ENCODE assay signal across 1 cellular context in the genomic region with DNA sequence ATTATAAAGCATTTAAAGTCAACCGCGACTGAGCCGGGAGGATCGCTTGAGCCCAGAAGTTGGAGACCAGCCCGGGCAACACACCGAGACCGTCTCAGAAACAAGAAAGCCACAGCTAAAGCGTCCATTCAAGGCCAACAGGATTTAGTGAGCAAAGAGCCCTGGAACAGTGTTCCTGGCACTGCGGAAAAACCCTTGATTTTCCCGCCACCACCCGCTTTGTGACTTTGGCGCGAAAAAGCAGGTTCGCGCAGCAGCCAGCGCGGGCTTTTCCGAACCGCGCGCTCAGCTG.
A peak's percentile ranks its signal among the peaks of the same experiment; 100 is the strongest.
TF ChIP-seq lines count a peak whose summit lies in the region.

No MANE protein-coding gene starts in this region.

TF ChIP-seq in HepG2, 621 proteins besides CTCF, POLR2A, EP300 and RAD21 (continued from another document and continues in another):
- TF ChIP-seq, protein P1, sequence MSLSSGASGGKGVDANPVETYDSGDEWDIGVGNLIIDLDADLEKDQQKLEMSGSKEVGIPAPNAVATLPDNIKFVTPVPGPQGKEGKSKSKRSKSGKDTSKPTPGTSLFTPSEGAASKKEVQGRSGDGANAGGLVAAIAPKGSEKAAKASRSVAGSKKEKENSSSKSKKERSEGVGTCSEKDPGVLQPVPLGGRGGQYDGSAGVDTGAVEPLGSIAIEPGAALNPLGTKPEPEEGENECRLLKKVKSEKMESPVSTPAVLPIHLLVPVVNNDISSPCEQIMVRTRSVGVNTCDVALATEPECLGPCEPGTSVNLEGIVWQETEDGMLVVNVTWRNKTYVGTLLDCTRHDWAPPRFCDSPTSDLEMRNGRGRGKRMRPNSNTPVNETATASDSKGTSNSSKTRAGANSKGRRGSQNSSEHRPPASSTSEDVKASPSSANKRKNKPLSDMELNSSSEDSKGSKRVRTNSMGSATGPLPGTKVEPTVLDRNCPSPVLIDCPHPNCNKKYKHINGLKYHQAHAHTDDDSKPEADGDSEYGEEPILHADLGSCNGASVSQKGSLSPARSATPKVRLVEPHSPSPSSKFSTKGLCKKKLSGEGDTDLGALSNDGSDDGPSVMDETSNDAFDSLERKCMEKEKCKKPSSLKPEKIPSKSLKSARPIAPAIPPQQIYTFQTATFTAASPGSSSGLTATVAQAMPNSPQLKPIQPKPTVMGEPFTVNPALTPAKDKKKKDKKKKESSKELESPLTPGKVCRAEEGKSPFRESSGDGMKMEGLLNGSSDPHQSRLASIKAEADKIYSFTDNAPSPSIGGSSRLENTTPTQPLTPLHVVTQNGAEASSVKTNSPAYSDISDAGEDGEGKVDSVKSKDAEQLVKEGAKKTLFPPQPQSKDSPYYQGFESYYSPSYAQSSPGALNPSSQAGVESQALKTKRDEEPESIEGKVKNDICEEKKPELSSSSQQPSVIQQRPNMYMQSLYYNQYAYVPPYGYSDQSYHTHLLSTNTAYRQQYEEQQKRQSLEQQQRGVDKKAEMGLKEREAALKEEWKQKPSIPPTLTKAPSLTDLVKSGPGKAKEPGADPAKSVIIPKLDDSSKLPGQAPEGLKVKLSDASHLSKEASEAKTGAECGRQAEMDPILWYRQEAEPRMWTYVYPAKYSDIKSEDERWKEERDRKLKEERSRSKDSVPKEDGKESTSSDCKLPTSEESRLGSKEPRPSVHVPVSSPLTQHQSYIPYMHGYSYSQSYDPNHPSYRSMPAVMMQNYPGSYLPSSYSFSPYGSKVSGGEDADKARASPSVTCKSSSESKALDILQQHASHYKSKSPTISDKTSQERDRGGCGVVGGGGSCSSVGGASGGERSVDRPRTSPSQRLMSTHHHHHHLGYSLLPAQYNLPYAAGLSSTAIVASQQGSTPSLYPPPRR (CRISPR knock-in tag; IDR thresholded peaks at IDR 0.05; ENCODE audit: borderline replicate concordance) = no peak
- TF ChIP-seq RARG (CRISPR knock-in tag; IDR thresholded peaks at IDR 0.05; ENCODE audit: low read depth) (0 out of 2 replicates have a peak, but pooled peaks have one; percentile 68), ZMAT3 (CRISPR knock-in tag; conservative IDR thresholded peaks at IDR 0.05) (no peak), RFX1 (IDR thresholded peaks at IDR 0.05) (no peak), MTF1 (CRISPR knock-in tag; IDR thresholded peaks at IDR 0.05) (no peak; the same call in none of the 2 replicates), MIER3 (CRISPR knock-in tag; IDR thresholded peaks at IDR 0.05; ENCODE audit: borderline replicate concordance) (no peak), MTA1 (CRISPR knock-in tag; IDR thresholded peaks at IDR 0.05; ENCODE audit: borderline replicate concordance) (peak; percentile 84; the same call in 1 of the 2 replicates), BORCS8-MEF2B (CRISPR knock-in tag; IDR thresholded peaks at IDR 0.05) (peak; percentile 99)
- TF ChIP-seq, protein P2, sequence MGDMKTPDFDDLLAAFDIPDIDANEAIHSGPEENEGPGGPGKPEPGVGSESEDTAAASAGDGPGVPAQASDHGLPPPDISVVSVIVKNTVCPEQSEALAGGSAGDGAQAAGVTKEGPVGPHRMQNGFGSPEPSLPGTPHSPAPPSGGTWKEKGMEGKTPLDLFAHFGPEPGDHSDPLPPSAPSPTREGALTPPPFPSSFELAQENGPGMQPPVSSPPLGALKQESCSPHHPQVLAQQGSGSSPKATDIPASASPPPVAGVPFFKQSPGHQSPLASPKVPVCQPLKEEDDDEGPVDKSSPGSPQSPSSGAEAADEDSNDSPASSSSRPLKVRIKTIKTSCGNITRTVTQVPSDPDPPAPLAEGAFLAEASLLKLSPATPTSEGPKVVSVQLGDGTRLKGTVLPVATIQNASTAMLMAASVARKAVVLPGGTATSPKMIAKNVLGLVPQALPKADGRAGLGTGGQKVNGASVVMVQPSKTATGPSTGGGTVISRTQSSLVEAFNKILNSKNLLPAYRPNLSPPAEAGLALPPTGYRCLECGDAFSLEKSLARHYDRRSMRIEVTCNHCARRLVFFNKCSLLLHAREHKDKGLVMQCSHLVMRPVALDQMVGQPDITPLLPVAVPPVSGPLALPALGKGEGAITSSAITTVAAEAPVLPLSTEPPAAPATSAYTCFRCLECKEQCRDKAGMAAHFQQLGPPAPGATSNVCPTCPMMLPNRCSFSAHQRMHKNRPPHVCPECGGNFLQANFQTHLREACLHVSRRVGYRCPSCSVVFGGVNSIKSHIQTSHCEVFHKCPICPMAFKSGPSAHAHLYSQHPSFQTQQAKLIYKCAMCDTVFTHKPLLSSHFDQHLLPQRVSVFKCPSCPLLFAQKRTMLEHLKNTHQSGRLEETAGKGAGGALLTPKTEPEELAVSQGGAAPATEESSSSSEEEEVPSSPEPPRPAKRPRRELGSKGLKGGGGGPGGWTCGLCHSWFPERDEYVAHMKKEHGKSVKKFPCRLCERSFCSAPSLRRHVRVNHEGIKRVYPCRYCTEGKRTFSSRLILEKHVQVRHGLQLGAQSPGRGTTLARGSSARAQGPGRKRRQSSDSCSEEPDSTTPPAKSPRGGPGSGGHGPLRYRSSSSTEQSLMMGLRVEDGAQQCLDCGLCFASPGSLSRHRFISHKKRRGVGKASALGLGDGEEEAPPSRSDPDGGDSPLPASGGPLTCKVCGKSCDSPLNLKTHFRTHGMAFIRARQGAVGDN (CRISPR knock-in tag; IDR thresholded peaks at IDR 0.05) = no peak
- TF ChIP-seq, protein P3, sequence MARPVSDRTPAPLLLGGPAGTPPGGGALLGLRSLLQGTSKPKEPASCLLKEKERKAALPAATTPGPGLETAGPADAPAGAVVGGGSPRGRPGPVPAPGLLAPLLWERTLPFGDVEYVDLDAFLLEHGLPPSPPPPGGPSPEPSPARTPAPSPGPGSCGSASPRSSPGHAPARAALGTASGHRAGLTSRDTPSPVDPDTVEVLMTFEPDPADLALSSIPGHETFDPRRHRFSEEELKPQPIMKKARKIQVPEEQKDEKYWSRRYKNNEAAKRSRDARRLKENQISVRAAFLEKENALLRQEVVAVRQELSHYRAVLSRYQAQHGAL (CRISPR knock-in tag; IDR thresholded peaks at IDR 0.05; ENCODE audit: not compliant biosample characterization) = no peak
- TF ChIP-seq, protein P4, sequence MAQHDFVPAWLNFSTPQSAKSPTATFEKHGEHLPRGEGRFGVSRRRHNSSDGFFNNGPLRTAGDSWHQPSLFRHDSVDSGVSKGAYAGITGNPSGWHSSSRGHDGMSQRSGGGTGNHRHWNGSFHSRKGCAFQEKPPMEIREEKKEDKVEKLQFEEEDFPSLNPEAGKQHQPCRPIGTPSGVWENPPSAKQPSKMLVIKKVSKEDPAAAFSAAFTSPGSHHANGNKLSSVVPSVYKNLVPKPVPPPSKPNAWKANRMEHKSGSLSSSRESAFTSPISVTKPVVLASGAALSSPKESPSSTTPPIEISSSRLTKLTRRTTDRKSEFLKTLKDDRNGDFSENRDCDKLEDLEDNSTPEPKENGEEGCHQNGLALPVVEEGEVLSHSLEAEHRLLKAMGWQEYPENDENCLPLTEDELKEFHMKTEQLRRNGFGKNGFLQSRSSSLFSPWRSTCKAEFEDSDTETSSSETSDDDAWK (CRISPR knock-in tag; IDR thresholded peaks at IDR 0.05) = no peak
- TF ChIP-seq, protein P5, sequence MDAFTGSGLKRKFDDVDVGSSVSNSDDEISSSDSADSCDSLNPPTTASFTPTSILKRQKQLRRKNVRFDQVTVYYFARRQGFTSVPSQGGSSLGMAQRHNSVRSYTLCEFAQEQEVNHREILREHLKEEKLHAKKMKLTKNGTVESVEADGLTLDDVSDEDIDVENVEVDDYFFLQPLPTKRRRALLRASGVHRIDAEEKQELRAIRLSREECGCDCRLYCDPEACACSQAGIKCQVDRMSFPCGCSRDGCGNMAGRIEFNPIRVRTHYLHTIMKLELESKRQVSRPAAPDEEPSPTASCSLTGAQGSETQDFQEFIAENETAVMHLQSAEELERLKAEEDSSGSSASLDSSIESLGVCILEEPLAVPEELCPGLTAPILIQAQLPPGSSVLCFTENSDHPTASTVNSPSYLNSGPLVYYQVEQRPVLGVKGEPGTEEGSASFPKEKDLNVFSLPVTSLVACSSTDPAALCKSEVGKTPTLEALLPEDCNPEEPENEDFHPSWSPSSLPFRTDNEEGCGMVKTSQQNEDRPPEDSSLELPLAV (CRISPR knock-in tag; conservative IDR thresholded peaks at IDR 0.05; ENCODE audit: low read depth) = no peak
- TF ChIP-seq, protein P6, sequence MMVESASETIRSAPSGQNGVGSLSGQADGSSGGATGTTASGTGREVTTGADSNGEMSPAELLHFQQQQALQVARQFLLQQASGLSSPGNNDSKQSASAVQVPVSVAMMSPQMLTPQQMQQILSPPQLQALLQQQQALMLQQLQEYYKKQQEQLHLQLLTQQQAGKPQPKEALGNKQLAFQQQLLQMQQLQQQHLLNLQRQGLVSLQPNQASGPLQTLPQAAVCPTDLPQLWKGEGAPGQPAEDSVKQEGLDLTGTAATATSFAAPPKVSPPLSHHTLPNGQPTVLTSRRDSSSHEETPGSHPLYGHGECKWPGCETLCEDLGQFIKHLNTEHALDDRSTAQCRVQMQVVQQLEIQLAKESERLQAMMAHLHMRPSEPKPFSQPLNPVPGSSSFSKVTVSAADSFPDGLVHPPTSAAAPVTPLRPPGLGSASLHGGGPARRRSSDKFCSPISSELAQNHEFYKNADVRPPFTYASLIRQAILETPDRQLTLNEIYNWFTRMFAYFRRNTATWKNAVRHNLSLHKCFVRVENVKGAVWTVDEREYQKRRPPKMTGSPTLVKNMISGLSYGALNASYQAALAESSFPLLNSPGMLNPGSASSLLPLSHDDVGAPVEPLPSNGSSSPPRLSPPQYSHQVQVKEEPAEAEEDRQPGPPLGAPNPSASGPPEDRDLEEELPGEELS (CRISPR knock-in tag; IDR thresholded peaks at IDR 0.05) = peak; percentile 67; the same call in 1 of the 2 replicates
- TF ChIP-seq, protein P7, sequence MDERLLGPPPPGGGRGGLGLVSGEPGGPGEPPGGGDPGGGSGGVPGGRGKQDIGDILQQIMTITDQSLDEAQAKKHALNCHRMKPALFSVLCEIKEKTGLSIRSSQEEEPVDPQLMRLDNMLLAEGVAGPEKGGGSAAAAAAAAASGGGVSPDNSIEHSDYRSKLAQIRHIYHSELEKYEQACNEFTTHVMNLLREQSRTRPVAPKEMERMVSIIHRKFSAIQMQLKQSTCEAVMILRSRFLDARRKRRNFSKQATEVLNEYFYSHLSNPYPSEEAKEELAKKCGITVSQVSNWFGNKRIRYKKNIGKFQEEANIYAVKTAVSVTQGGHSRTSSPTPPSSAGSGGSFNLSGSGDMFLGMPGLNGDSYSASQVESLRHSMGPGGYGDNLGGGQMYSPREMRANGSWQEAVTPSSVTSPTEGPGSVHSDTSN (CRISPR knock-in tag; IDR thresholded peaks at IDR 0.05) = no peak
- TF ChIP-seq, protein P8, sequence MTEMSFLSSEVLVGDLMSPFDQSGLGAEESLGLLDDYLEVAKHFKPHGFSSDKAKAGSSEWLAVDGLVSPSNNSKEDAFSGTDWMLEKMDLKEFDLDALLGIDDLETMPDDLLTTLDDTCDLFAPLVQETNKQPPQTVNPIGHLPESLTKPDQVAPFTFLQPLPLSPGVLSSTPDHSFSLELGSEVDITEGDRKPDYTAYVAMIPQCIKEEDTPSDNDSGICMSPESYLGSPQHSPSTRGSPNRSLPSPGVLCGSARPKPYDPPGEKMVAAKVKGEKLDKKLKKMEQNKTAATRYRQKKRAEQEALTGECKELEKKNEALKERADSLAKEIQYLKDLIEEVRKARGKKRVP (CRISPR knock-in tag; IDR thresholded peaks at IDR 0.05) = no peak; a peak in 1 of 4 replicates
- TF ChIP-seq, protein P9, sequence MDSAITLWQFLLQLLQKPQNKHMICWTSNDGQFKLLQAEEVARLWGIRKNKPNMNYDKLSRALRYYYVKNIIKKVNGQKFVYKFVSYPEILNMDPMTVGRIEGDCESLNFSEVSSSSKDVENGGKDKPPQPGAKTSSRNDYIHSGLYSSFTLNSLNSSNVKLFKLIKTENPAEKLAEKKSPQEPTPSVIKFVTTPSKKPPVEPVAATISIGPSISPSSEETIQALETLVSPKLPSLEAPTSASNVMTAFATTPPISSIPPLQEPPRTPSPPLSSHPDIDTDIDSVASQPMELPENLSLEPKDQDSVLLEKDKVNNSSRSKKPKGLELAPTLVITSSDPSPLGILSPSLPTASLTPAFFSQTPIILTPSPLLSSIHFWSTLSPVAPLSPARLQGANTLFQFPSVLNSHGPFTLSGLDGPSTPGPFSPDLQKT (CRISPR knock-in tag; IDR thresholded peaks at IDR 0.05; ENCODE audit: borderline replicate concordance) = no peak; the same call in 1 of the 2 replicates
- TF ChIP-seq, protein P10, sequence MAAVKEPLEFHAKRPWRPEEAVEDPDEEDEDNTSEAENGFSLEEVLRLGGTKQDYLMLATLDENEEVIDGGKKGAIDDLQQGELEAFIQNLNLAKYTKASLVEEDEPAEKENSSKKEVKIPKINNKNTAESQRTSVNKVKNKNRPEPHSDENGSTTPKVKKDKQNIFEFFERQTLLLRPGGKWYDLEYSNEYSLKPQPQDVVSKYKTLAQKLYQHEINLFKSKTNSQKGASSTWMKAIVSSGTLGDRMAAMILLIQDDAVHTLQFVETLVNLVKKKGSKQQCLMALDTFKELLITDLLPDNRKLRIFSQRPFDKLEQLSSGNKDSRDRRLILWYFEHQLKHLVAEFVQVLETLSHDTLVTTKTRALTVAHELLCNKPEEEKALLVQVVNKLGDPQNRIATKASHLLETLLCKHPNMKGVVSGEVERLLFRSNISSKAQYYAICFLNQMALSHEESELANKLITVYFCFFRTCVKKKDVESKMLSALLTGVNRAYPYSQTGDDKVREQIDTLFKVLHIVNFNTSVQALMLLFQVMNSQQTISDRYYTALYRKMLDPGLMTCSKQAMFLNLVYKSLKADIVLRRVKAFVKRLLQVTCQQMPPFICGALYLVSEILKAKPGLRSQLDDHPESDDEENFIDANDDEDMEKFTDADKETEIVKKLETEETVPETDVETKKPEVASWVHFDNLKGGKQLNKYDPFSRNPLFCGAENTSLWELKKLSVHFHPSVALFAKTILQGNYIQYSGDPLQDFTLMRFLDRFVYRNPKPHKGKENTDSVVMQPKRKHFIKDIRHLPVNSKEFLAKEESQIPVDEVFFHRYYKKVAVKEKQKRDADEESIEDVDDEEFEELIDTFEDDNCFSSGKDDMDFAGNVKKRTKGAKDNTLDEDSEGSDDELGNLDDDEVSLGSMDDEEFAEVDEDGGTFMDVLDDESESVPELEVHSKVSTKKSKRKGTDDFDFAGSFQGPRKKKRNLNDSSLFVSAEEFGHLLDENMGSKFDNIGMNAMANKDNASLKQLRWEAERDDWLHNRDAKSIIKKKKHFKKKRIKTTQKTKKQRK (IDR thresholded peaks at IDR 0.05; ENCODE audit: low read length) = no peak
- TF ChIP-seq, protein P11, sequence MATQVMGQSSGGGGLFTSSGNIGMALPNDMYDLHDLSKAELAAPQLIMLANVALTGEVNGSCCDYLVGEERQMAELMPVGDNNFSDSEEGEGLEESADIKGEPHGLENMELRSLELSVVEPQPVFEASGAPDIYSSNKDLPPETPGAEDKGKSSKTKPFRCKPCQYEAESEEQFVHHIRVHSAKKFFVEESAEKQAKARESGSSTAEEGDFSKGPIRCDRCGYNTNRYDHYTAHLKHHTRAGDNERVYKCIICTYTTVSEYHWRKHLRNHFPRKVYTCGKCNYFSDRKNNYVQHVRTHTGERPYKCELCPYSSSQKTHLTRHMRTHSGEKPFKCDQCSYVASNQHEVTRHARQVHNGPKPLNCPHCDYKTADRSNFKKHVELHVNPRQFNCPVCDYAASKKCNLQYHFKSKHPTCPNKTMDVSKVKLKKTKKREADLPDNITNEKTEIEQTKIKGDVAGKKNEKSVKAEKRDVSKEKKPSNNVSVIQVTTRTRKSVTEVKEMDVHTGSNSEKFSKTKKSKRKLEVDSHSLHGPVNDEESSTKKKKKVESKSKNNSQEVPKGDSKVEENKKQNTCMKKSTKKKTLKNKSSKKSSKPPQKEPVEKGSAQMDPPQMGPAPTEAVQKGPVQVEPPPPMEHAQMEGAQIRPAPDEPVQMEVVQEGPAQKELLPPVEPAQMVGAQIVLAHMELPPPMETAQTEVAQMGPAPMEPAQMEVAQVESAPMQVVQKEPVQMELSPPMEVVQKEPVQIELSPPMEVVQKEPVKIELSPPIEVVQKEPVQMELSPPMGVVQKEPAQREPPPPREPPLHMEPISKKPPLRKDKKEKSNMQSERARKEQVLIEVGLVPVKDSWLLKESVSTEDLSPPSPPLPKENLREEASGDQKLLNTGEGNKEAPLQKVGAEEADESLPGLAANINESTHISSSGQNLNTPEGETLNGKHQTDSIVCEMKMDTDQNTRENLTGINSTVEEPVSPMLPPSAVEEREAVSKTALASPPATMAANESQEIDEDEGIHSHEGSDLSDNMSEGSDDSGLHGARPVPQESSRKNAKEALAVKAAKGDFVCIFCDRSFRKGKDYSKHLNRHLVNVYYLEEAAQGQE (IDR thresholded peaks at IDR 0.05; ENCODE audit: borderline replicate concordance in 1 of 2, low read depth in 1 of 2, low read length in 2 of 2) = no peak
